Comparison of ENCODE assay signal across 9 cellular contexts in the genomic region with DNA sequence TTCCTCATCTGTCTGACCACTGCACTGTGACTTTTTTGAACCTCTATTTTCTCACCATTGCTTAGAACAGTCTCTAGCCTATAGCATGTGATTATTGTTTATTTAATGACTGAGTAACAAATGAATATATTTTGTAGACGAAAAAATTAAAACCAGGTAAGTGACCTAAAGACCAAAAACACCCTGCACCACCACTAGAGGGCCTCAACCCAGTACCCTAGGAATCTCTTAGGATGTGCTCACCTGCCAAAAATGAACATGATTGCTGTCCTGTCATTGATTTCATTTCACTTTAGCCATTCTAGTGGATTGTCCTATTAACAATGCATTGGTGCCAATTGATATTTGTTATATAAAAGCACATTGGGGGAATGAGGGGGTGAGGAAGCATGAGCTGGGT.
DNase-seq lines count a peak whose midpoint lies in the region; ATAC-seq and TF ChIP-seq lines count a peak whose summit lies in the region.
"Had no signal": no experiment of that assay in that cellular context is flagged by ENCODE, and none has a peak within 500 bp of the region (broad histone marks: within the 10 kb centered on the region; RNA-seq: fewer than 3 reads in every experiment).

No MANE protein-coding gene starts in this region.

- H2AFZ ChIP-seq in HCT116 (ENCODE audit: low read depth, low read length, poor library complexity, severe bottlenecking), result no peak overlapping the region

- no peaks in the 10 kb centered on the region for H4K20me1 ChIP-seq in HCT116 (ENCODE audit: insufficient read depth)

- peaks cover 10% of the 10 kb centered on the region for H3K4me1 Mint-ChIP-seq in memory B cell

- H3K79me2 ChIP-seq in HCT116 (ENCODE audit: insufficient read depth, low read length), result no peaks in the 10 kb centered on the region

- DNase-seq in NCI-H1694 treated with DMSO at 0.1 percent for 48 hours (lab: John Stamatoyannopoulos, UW) (peak; percentile 8), NCI-H1694 (lab: John Stamatoyannopoulos, UW) (no peak), HCT116 (ENCODE audit: low read depth, low spot score) (peak; percentile 3), body of pancreas (peak in 1 of 4 donors; percentile 21), memory B cell (ENCODE audit: low spot score in 2 of 2) (no peak), hypothalamus (lab: John Stamatoyannopoulos, UW) (no peak)
- DNase-seq in effector memory CD4-positive, alpha-beta T cell, result no peak
- DNase-seq: activated CD4-positive, CD25-positive, alpha-beta regulatory T cell treated with anti-CD3 and anti-CD28 coated beads, Interleukin-2, amount 50 U/mL, for 72 hours had no signal

- no peak overlapping the region for H3K27ac ChIP-seq in HCT116 (ENCODE audit: low read depth, low read length)
- no peak overlapping the region for H3K27ac ChIP-seq in body of pancreas
- no peak overlapping the region for H3K27ac ChIP-seq in effector memory CD4-positive, alpha-beta T cell (ENCODE audit: insufficient read depth, low read length, poor library complexity, severe bottlenecking)

- no peak overlapping the region for H3K9ac ChIP-seq in HCT116 (ENCODE audit: low read length)

- no TSS peak for BruUV-seq in HCT116 (replicated peaks; lab: Mats Ljungman, UMichigan)

- H3K9me3 ChIP-seq in HCT116 (ENCODE audit: control insufficient read depth in 1 of 2, insufficient read depth in 1 of 2, low read depth in 1 of 2, low read length in 2 of 2), result no peaks in the 10 kb centered on the region
- no peaks in the 10 kb centered on the region for H3K9me3 ChIP-seq in body of pancreas
- H3K9me3 ChIP-seq in effector memory CD4-positive, alpha-beta T cell (ENCODE audit: control insufficient read depth, low read length), result no peaks in the 10 kb centered on the region

- H3K9me2 ChIP-seq in HCT116 (ENCODE audit: insufficient read depth), result no peaks in the 10 kb centered on the region

- H3K36me3 Mint-ChIP-seq in memory B cell, result peaks cover 21% of the 10 kb centered on the region

- POLR2A ChIA-PET in HCT116 (lab: Charles Lee), result no interaction called here

- intact Hi-C loops in HCT116 (cut with micrococcal nuclease) (loop anchor here (2.0 kb wide), 1 partner anchor 63 kb away; no protein-coding TSS in a partner anchor), body of pancreas (cut with DNase I) (loop anchor here (10.0 kb wide), 1 partner anchor 269 kb away; no protein-coding TSS in a partner anchor)

- TF ChIP-seq CTCF in HCT116 (IDR thresholded peaks at IDR 0.05 in 2 of 3, conservative IDR thresholded peaks at IDR 0.05 in 1 of 3; ENCODE audit: borderline replicate concordance in 1 of 3, insufficient read depth in 1 of 3, low read depth in 2 of 3, low read length in 2 of 3) (peak; percentile 3 to 83 (median 75); a peak in 4 of 6 replicates), body of pancreas (IDR thresholded peaks at IDR 0.05) (peak; percentile 23 to 48 (median 30))

- peak overlapping the region; percentile 60 for H3K27ac Mint-ChIP-seq in memory B cell

- no peaks in the 10 kb centered on the region for H3K36me3 ChIP-seq in HCT116 (ENCODE audit: control insufficient read depth in 1 of 2, insufficient read depth in 2 of 2, low read length in 2 of 2)
- no peaks in the 10 kb centered on the region for H3K36me3 ChIP-seq in body of pancreas (replicated peaks in 1 of 2; ENCODE audit: insufficient read depth in 1 of 2, low read depth in 2 of 2)
- no peaks in the 10 kb centered on the region for H3K36me3 ChIP-seq in effector memory CD4-positive, alpha-beta T cell (ENCODE audit: control insufficient read depth, insufficient read depth, low read length)

- CTCF ChIA-PET in HCT116 (lab: Charles Lee), result no interaction called here

- ATAC-seq in HCT116 (no peak), body of pancreas (no peak), memory B cell (ENCODE audit: low read depth) (no peak), HG03521 (IDR thresholded peaks at IDR 0.05; ENCODE audit: unreplicated experiment) (no peak)

- 0 out of 2 replicates have a peak, but pooled peaks have one; percentile 8 for TF ChIP-seq RAD21 in HCT116 (IDR thresholded peaks at IDR 0.05; ENCODE audit: low read depth)

- H3K9me3 Mint-ChIP-seq in memory B cell, result no peaks in the 10 kb centered on the region

- H3K4me1 ChIP-seq in HCT116 (ENCODE audit: control insufficient read depth in 1 of 2, insufficient read depth in 2 of 2, low read length in 2 of 2), result no peaks in the 10 kb centered on the region
- peaks cover 14% of the 10 kb centered on the region for H3K4me1 ChIP-seq in body of pancreas
- no peaks in the 10 kb centered on the region for H3K4me1 ChIP-seq in effector memory CD4-positive, alpha-beta T cell (ENCODE audit: control insufficient read depth, insufficient read depth, low read length, poor library complexity, severe bottlenecking)

- TF ChIP-seq POLR2A in HCT116 (IDR thresholded peaks at IDR 0.05; ENCODE audit: borderline replicate concordance, extremely low read depth, insufficient read depth, insufficient read length) (no peak), body of pancreas (IDR thresholded peaks at IDR 0.05) (no peak)

- no peak overlapping the region for H3K4me2 ChIP-seq in HCT116 (ENCODE audit: low read length)

- H3K27me3 Mint-ChIP-seq in memory B cell, result no peaks in the 10 kb centered on the region

- no peak overlapping the region for H3K4me3 ChIP-seq in HCT116 (replicated peaks in 1 of 2; ENCODE audit: low read depth in 1 of 2, low read length in 2 of 2)
- H3K4me3 ChIP-seq in body of pancreas, result no peak overlapping the region
- no peak overlapping the region for H3K4me3 ChIP-seq in effector memory CD4-positive, alpha-beta T cell (ENCODE audit: insufficient read depth, low read depth, low read length, poor library complexity, severe bottlenecking)

- H3K27me3 ChIP-seq in HCT116 (ENCODE audit: insufficient read depth, low read length) (peaks cover 33% of the 10 kb centered on the region), body of pancreas (no peaks in the 10 kb centered on the region)
- no peaks in the 10 kb centered on the region for H3K27me3 ChIP-seq in effector memory CD4-positive, alpha-beta T cell (replicated peaks; ENCODE audit: control insufficient read depth, insufficient read depth, low read length, poor library complexity, severe bottlenecking)

- H3K4me3 Mint-ChIP-seq in memory B cell, result no peak overlapping the region

- RAD21 ChIA-PET in HCT116 (lab: Charles Lee; ENCODE audit: low non-redundant PET in 1 of 2, low total read pairs in 2 of 2, uncharacterized antibody in 2 of 2, unreplicated experiment in 2 of 2), result no interaction called here

- 83 to 96% methylated on average over 1 of the region's 1 CpG for WGBS in body of pancreas, 2 donors

TF ChIP-seq in HCT116, 20 proteins besides CTCF, POLR2A, EP300 and RAD21 (continues in another document):
- TF ChIP-seq TCF7L2 (IDR thresholded peaks at IDR 0.05; ENCODE audit: borderline replicate concordance, extremely low read depth, insufficient read depth, insufficient read length) (no peak), CBX3 (IDR thresholded peaks at IDR 0.05; ENCODE audit: low read depth) (no peak), JUND (IDR thresholded peaks at IDR 0.05) (no peak), POLR2AphosphoS5 (IDR thresholded peaks at IDR 0.05; ENCODE audit: low read depth, low read length) (no peak), YY1 (IDR thresholded peaks at IDR 0.05; ENCODE audit: extremely low read depth, insufficient replicate concordance, low read depth, low read length) (no peak), EZH2phosphoT487 (IDR thresholded peaks at IDR 0.05; ENCODE audit: borderline replicate concordance) (no peak), ELF1 (IDR thresholded peaks at IDR 0.05; ENCODE audit: borderline replicate concordance, low read depth) (no peak), SRF (IDR thresholded peaks at IDR 0.05; ENCODE audit: low read depth) (no peak), EGR1 (IDR thresholded peaks at IDR 0.05; ENCODE audit: low read depth) (no peak)
- TF ChIP-seq, protein P1, sequence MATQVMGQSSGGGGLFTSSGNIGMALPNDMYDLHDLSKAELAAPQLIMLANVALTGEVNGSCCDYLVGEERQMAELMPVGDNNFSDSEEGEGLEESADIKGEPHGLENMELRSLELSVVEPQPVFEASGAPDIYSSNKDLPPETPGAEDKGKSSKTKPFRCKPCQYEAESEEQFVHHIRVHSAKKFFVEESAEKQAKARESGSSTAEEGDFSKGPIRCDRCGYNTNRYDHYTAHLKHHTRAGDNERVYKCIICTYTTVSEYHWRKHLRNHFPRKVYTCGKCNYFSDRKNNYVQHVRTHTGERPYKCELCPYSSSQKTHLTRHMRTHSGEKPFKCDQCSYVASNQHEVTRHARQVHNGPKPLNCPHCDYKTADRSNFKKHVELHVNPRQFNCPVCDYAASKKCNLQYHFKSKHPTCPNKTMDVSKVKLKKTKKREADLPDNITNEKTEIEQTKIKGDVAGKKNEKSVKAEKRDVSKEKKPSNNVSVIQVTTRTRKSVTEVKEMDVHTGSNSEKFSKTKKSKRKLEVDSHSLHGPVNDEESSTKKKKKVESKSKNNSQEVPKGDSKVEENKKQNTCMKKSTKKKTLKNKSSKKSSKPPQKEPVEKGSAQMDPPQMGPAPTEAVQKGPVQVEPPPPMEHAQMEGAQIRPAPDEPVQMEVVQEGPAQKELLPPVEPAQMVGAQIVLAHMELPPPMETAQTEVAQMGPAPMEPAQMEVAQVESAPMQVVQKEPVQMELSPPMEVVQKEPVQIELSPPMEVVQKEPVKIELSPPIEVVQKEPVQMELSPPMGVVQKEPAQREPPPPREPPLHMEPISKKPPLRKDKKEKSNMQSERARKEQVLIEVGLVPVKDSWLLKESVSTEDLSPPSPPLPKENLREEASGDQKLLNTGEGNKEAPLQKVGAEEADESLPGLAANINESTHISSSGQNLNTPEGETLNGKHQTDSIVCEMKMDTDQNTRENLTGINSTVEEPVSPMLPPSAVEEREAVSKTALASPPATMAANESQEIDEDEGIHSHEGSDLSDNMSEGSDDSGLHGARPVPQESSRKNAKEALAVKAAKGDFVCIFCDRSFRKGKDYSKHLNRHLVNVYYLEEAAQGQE (IDR thresholded peaks at IDR 0.05; ENCODE audit: low read depth), result no peak
- TF ChIP-seq, protein P2, sequence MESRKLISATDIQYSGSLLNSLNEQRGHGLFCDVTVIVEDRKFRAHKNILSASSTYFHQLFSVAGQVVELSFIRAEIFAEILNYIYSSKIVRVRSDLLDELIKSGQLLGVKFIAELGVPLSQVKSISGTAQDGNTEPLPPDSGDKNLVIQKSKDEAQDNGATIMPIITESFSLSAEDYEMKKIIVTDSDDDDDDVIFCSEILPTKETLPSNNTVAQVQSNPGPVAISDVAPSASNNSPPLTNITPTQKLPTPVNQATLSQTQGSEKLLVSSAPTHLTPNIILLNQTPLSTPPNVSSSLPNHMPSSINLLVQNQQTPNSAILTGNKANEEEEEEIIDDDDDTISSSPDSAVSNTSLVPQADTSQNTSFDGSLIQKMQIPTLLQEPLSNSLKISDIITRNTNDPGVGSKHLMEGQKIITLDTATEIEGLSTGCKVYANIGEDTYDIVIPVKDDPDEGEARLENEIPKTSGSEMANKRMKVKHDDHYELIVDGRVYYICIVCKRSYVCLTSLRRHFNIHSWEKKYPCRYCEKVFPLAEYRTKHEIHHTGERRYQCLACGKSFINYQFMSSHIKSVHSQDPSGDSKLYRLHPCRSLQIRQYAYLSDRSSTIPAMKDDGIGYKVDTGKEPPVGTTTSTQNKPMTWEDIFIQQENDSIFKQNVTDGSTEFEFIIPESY (IDR thresholded peaks at IDR 0.05; ENCODE audit: extremely low read depth, insufficient replicate concordance, low read length), result no peak

Comparison
In these comparisons a context has a peak if more than half of its experiments do, and no peak if none do; other contexts are left out.
1. DNase-seq: peak in NCI-H1694 treated with DMSO at 0.1 percent for 48 hours (single experiment) and HCT116 (single experiment); none in NCI-H1694 (single experiment), memory B cell (0 of 2), hypothalamus (0 of 51) and effector memory CD4-positive, alpha-beta T cell (0 of 3).